ENCODE assay signal across 20 cellular contexts in genomic region chr2:54879037-54879436, GRCh38.
"Had no signal": no experiment of that assay in that cellular context is flagged by ENCODE, and none has a peak within 500 bp of the region (broad histone marks: within the 10 kb centered on the region; RNA-seq: fewer than 3 reads in every experiment).

No MANE protein-coding gene starts in this region.

- DNase-seq: activated CD4-positive, alpha-beta T cell treated with anti-CD3 and anti-CD28 coated beads for 1 hour; activated CD4-positive, alpha-beta T cell treated with anti-CD3 and anti-CD28 coated beads, Interleukin-2, amount 50 U/mL, for 4 hours; activated T-cell treated with anti-CD3 and anti-CD28 coated beads for 4 hours; amniotic stem cell; dorsolateral prefrontal cortex; erythroblast; foreskin melanocyte; right cardiac atrium; small intestine; stimulated activated CD4-positive, alpha-beta T cell treated with anti-CD3 and anti-CD28 coated beads, Interleukin-15, amount 100 ng/mL, for 24 hours; stimulated activated CD4-positive, alpha-beta T cell treated with anti-CD3 and anti-CD28 coated beads, Interleukin-2, amount 100 ng/mL, for 48 hours; stimulated activated naive CD8-positive, alpha-beta T cell treated with anti-CD3 and anti-CD28 coated beads, Interleukin-15, amount 100 ng/mL, for 72 hours; T-helper 2 cell; transverse colon had no signal

- H3K9me3 ChIP-seq: prostate gland, suprapubic skin, transverse colon, vagina had no signal

- H3K36me3 ChIP-seq: cardiac muscle cell, prostate gland, suprapubic skin, transverse colon, vagina had no signal

- H3K27ac ChIP-seq: prostate gland, suprapubic skin, transverse colon, vagina, VCaP had no signal

- H3K4me1 ChIP-seq: prostate gland, suprapubic skin, vagina had no signal

- H3K27me3 ChIP-seq: cardiac muscle cell, dorsolateral prefrontal cortex, suprapubic skin, transverse colon, vagina had no signal

- FAIRE-seq: keratinocyte, small intestine had no signal

- H3K4me3 ChIP-seq: cardiac muscle cell, dorsolateral prefrontal cortex, prostate gland, suprapubic skin, transverse colon, vagina had no signal
